In genomic region chr3:16350041-16350952, GRCh38 we compare ENCODE assay signal across 14 cellular contexts.
DNase-seq lines count a peak whose midpoint lies in the region; ATAC-seq and TF ChIP-seq lines count a peak whose summit lies in the region.
"Had no signal": no experiment of that assay in that cellular context is flagged by ENCODE, and none has a peak within 500 bp of the region (broad histone marks: within the 10 kb centered on the region; RNA-seq: fewer than 3 reads in every experiment).

No MANE protein-coding gene starts in this region.

- no peaks in the 10 kb centered on the region for H3K9me3 Mint-ChIP-seq in activated T-helper 17 cell treated with anti-CD3 and anti-CD28 coated beads, Interleukin-2, amount 50 U/mL, for 72 hours
- no peaks in the 10 kb centered on the region; a peak in 1 of 5 replicates for H3K9me3 Mint-ChIP-seq in H9
- H3K9me3 Mint-ChIP-seq: stimulated activated naive CD8-positive, alpha-beta T cell treated with anti-CD3 and anti-CD28 coated beads, Interleukin-15, Interleukin-2, amounts not matched to agents 100 ng/mL and 50 ng/mL, for 24 hours had no signal

- H3K4me3 Mint-ChIP-seq in activated T-helper 17 cell treated with anti-CD3 and anti-CD28 coated beads, Interleukin-2, amount 50 U/mL, for 72 hours = no peak overlapping the region
- H3K4me3 Mint-ChIP-seq in H9 = no peak overlapping the region
- H3K4me3 Mint-ChIP-seq: stimulated activated naive CD8-positive, alpha-beta T cell treated with anti-CD3 and anti-CD28 coated beads, Interleukin-15, Interleukin-2, amounts not matched to agents 100 ng/mL and 50 ng/mL, for 24 hours had no signal

- no peak overlapping the region for H3K4ac ChIP-seq in H9 (ENCODE audit: low read depth, low read length)

- H3T11ph ChIP-seq in H9 (ENCODE audit: low read length) = no peak overlapping the region

- H4K91ac ChIP-seq in H9 (ENCODE audit: insufficient read length, low read depth, low read length) = no peak overlapping the region

- no peak overlapping the region for H2BK20ac ChIP-seq in H9 (ENCODE audit: low read depth, low read length, poor library complexity, severe bottlenecking)

- no peak overlapping the region for H2AK5ac ChIP-seq in H9 (ENCODE audit: insufficient read length, low read length)

- peaks cover 100% of the 10 kb centered on the region for H3K36me3 Mint-ChIP-seq in activated T-helper 17 cell treated with anti-CD3 and anti-CD28 coated beads, Interleukin-2, amount 50 U/mL, for 72 hours (ENCODE audit: low read depth)
- H3K36me3 Mint-ChIP-seq in H9 (ENCODE audit: insufficient read depth in 1 of 3, low read depth in 3 of 3) = peaks cover 9 to 12% (median 12%) of the 10 kb centered on the region in 3 experiments; a peak in 6 of 7 replicates

- H3K23me2 ChIP-seq in H9 (ENCODE audit: insufficient read length, low read depth, low read length, poor library complexity, severe bottlenecking) = no peaks in the 10 kb centered on the region

- H4K8ac ChIP-seq in H9 (replicated peaks; ENCODE audit: insufficient read length, low read depth, low read length) = no peak overlapping the region

- no peak overlapping the region for H3K56ac ChIP-seq in H9 (ENCODE audit: insufficient read length, low read depth, low read length)

- TF ChIP-seq CTCF in foreskin keratinocyte (conservative IDR thresholded peaks at IDR 0.05) (no peak), H9 (conservative IDR thresholded peaks at IDR 0.05) (no peak)

- DNase-seq in AG08396 (ENCODE audit: low spot score) = peak; percentile 39
- peak; percentile 74 for DNase-seq in GM04504 (ENCODE audit: low read depth)
- DNase-seq in foreskin keratinocyte = peak in 1 of 2 donors; percentile 74
- no peak for DNase-seq in left lobe of liver (ENCODE audit: low spot score)
- no peak for DNase-seq in H9
- DNase-seq in NCI-H1105 (lab: John Stamatoyannopoulos, UW) = no peak
- DNase-seq: activated CD4-positive, CD25-positive, alpha-beta regulatory T cell; GF-D8; heart left ventricle; midbrain had no signal

- no peaks in the 10 kb centered on the region for H3K9me3 ChIP-seq in H9 (ENCODE audit: control insufficient read depth, low read depth, low read length)
- H3K9me3 ChIP-seq: heart left ventricle had no signal

- H3K27me3 Mint-ChIP-seq in activated T-helper 17 cell treated with anti-CD3 and anti-CD28 coated beads, Interleukin-2, amount 50 U/mL, for 72 hours = no peaks in the 10 kb centered on the region
- H3K27me3 Mint-ChIP-seq in H9 (ENCODE audit: low read depth) = no peaks in the 10 kb centered on the region
- H3K27me3 Mint-ChIP-seq: stimulated activated naive CD8-positive, alpha-beta T cell treated with anti-CD3 and anti-CD28 coated beads, Interleukin-15, Interleukin-2, amounts not matched to agents 100 ng/mL and 50 ng/mL, for 24 hours had no signal

- H2AFZ ChIP-seq in H9 (ENCODE audit: low read length) = no peak overlapping the region

- no peak overlapping the region for H3K23ac ChIP-seq in H9 (ENCODE audit: insufficient read length, low read depth, low read length)

- no peak overlapping the region for H3K27ac ChIP-seq in foreskin keratinocyte
- no peak overlapping the region for H3K27ac ChIP-seq in H9 (ENCODE audit: insufficient read length, low read depth, low read length)
- H3K27ac ChIP-seq: KMS-11 had no signal

- H2BK15ac ChIP-seq in H9 (ENCODE audit: low read depth, low read length) = no peak overlapping the region

- no CpG with 5 or more reads among the region's 4 CpGs for WGBS in H9 (ENCODE audit: extremely low coverage, insufficient read length, low lambda C conversion rate)

- no peak overlapping the region for H3K9ac ChIP-seq in H9 (ENCODE audit: extremely low read depth, insufficient read length, low read length)
- H3K9ac ChIP-seq: KMS-11 had no signal

- H4K5ac ChIP-seq in H9 (ENCODE audit: insufficient read length, low read depth, low read length) = no peak overlapping the region

- no peak for ATAC-seq in activated T-helper 17 cell treated with anti-CD3 and anti-CD28 coated beads, Interleukin-2, amount 50 U/mL, for 72 hours (replicated peaks)
- ATAC-seq in foreskin keratinocyte (peak; percentile 55), GM18868 (IDR thresholded peaks at IDR 0.05; ENCODE audit: unreplicated experiment) (no peak), left lobe of liver (no peak)

- no peaks in the 10 kb centered on the region for H3K79me2 ChIP-seq in H9 (ENCODE audit: insufficient read depth, low read length)

- H4K20me1 ChIP-seq in H9 (ENCODE audit: control insufficient read depth, insufficient read depth, insufficient read length) = no peaks in the 10 kb centered on the region

- no peaks in the 10 kb centered on the region for H3K4me1 ChIP-seq in foreskin keratinocyte
- H3K4me1 ChIP-seq in H9 (ENCODE audit: insufficient read depth, low read length) = peaks cover 6% of the 10 kb centered on the region

- H3K14ac ChIP-seq in H9 (ENCODE audit: insufficient read depth, low read length) = no peak overlapping the region

- H2BK120ac ChIP-seq in H9 (ENCODE audit: low read depth, low read length, poor library complexity, severe bottlenecking) = no peak overlapping the region

- H3K79me1 ChIP-seq in H9 (ENCODE audit: insufficient read depth, low read depth, low read length, poor library complexity, severe bottlenecking) = no peaks in the 10 kb centered on the region

- H3K27ac Mint-ChIP-seq in activated T-helper 17 cell treated with anti-CD3 and anti-CD28 coated beads, Interleukin-2, amount 50 U/mL, for 72 hours = peak overlapping the region; percentile 73
- no peak overlapping the region for H3K27ac Mint-ChIP-seq in H9

- H3K4me1 Mint-ChIP-seq in activated T-helper 17 cell treated with anti-CD3 and anti-CD28 coated beads, Interleukin-2, amount 50 U/mL, for 72 hours = peaks cover 34% of the 10 kb centered on the region
- H3K4me1 Mint-ChIP-seq in H9 = peaks cover 25 to 34% of the 10 kb centered on the region in 2 experiments

- H2BK12ac ChIP-seq in H9 (ENCODE audit: insufficient read length, low read depth, low read length) = no peak overlapping the region

- H3K27me3 ChIP-seq in foreskin keratinocyte (no peaks in the 10 kb centered on the region), H9 (ENCODE audit: insufficient read depth, low read length) (no peaks in the 10 kb centered on the region)
- H3K27me3 ChIP-seq: heart left ventricle had no signal

- H3K4me2 ChIP-seq in H9 (ENCODE audit: insufficient read depth, insufficient read length, low read length) = no peak overlapping the region
- H3K4me2 ChIP-seq: KMS-11 had no signal

- H2BK5ac ChIP-seq in H9 (ENCODE audit: insufficient read length, low read length) = no peak overlapping the region

- no peak overlapping the region for H3K18ac ChIP-seq in H9 (ENCODE audit: insufficient read length, low read depth, low read length)

Comparison
In these comparisons a context has a peak if more than half of its experiments do, and no peak if none do; other contexts are left out.
1. DNase-seq: peak in AG08396 (single experiment) and GM04504 (single experiment); none in left lobe of liver (single experiment), H9 (single experiment) and NCI-H1105 (single experiment).